In genomic region chr6:5507056-5507722, GRCh38 we compare ENCODE assay signal across 9 cellular contexts.
DNase-seq lines count a peak whose midpoint lies in the region; ATAC-seq and TF ChIP-seq lines count a peak whose summit lies in the region.
"Had no signal": no experiment of that assay in that cellular context is flagged by ENCODE, and none has a peak within 500 bp of the region (broad histone marks: within the 10 kb centered on the region; RNA-seq: fewer than 3 reads in every experiment).

No MANE protein-coding gene starts in this region.

- H3K27ac Mint-ChIP-seq in immature natural killer cell: peak overlapping the region; percentile 84 to 88 (median 86)

- H3K36me3 Mint-ChIP-seq in immature natural killer cell: peaks cover 0 to 6% (median 4%) of the 10 kb centered on the region in 3 donors

- H3K4me3 ChIP-seq in BE2C (ENCODE audit: low read depth, low read length): no peak overlapping the region

- H3K9me3 ChIP-seq in BE2C: no peaks in the 10 kb centered on the region

- H3K36me3 ChIP-seq in BE2C: no peaks in the 10 kb centered on the region

- H3K27me3 Mint-ChIP-seq in immature natural killer cell (ENCODE audit: low read depth in 3 of 3): peaks cover 0 to 6% (median 6%) of the 10 kb centered on the region in 3 donors

- peaks cover 41 to 61% of the 10 kb centered on the region in 2 donors for H3K4me1 Mint-ChIP-seq in immature natural killer cell

- H3K9me3 Mint-ChIP-seq in immature natural killer cell: no peaks in the 10 kb centered on the region

- no peak for TF ChIP-seq CTCF in BE2C (IDR thresholded peaks at IDR 0.05; ENCODE audit: low read depth, low read length)

- no peaks in the 10 kb centered on the region for H3K4me1 ChIP-seq in BE2C

- peak overlapping the region; percentile 69 to 85 (median 81) for H3K4me3 Mint-ChIP-seq in immature natural killer cell

- no peaks in the 10 kb centered on the region for H3K27me3 ChIP-seq in BE2C

- peak; percentile 83 for ATAC-seq in GM18499 (IDR thresholded peaks at IDR 0.05; ENCODE audit: insufficient read depth, unreplicated experiment)
- peak; percentile 92 for ATAC-seq in GM21390 (IDR thresholded peaks at IDR 0.05; ENCODE audit: unreplicated experiment)
- peak; percentile 78 for ATAC-seq in HG03342 (IDR thresholded peaks at IDR 0.05; ENCODE audit: unreplicated experiment)

- DNase-seq in immature natural killer cell: peak; percentile 69 to 78 (median 78)
- DNase-seq in NCI-H2081 treated with DMSO at 0.1 percent for 48 hours (lab: John Stamatoyannopoulos, UW): no peak
- DNase-seq in BE2C: no peak
- DNase-seq in NCI-H524 (lab: John Stamatoyannopoulos, UW): no peak
- DNase-seq in activated CD4-positive, CD25-positive, alpha-beta regulatory T cell treated with anti-CD3 and anti-CD28 coated beads, Interleukin-2, amount 50 U/mL, for 72 hours: no peak
- DNase-seq: NCI-H1436 had no signal

Comparison
In these comparisons a context has a peak if more than half of its experiments do, and no peak if none do; other contexts are left out.
1. DNase-seq: peak in immature natural killer cell (3 of 3); none in NCI-H2081 treated with DMSO at 0.1 percent for 48 hours (single experiment), BE2C (single experiment), NCI-H524 (0 of 2) and activated CD4-positive, CD25-positive, alpha-beta regulatory T cell treated with anti-CD3 and anti-CD28 coated beads, Interleukin-2, amount 50 U/mL, for 72 hours (single experiment).
2. Peak in every context shown above with its lines, with median percentiles within 50 percentile points of each other: ATAC-seq.